1 cellular context compared by ENCODE assay signal in the genomic region with DNA sequence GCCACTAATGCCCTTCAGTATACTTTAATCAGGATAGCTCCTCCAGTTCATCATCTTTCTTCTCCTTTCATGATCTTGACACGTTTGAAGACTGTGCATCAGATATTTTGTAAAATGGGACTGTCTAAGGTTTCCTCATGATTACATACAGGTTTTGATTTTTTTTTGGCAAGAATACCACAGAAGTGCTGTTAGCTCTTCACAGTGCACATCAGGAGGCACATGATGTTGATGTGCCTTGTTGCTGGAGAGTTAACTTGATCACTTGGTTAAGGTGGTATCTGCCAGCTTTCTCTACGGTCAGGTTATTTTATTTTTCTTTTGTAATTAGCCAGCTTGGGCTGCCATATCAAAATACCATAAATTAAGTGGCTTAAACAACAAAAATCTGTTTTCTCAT.
TF ChIP-seq lines count a peak whose summit lies in the region.

No MANE protein-coding gene starts in this region.

TF ChIP-seq in HEK293T, 16 proteins besides CTCF, POLR2A, EP300 and RAD21:
- TF ChIP-seq L3MBTL2 (conservative IDR thresholded peaks at IDR 0.05): no peak
- TF ChIP-seq, protein P1, sequence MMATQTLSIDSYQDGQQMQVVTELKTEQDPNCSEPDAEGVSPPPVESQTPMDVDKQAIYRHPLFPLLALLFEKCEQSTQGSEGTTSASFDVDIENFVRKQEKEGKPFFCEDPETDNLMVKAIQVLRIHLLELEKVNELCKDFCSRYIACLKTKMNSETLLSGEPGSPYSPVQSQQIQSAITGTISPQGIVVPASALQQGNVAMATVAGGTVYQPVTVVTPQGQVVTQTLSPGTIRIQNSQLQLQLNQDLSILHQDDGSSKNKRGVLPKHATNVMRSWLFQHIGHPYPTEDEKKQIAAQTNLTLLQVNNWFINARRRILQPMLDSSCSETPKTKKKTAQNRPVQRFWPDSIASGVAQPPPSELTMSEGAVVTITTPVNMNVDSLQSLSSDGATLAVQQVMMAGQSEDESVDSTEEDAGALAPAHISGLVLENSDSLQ (IDR thresholded peaks at IDR 0.05): no peak
- TF ChIP-seq ZNF384 (IDR thresholded peaks at IDR 0.05): no peak
- no peak for TF ChIP-seq HDGF (IDR thresholded peaks at IDR 0.05; ENCODE audit: borderline replicate concordance)
- TF ChIP-seq BHLHE40 (IDR thresholded peaks at IDR 0.05; ENCODE audit: borderline replicate concordance): no peak
- TF ChIP-seq CTBP1 (IDR thresholded peaks at IDR 0.05; ENCODE audit: borderline replicate concordance): no peak
- no peak for TF ChIP-seq SP1 (IDR thresholded peaks at IDR 0.05)
- TF ChIP-seq SUZ12 (IDR thresholded peaks at IDR 0.05): no peak
- TF ChIP-seq NFRKB (IDR thresholded peaks at IDR 0.05): no peak
- TF ChIP-seq FOXK2 (IDR thresholded peaks at IDR 0.05): no peak
- no peak for TF ChIP-seq LEF1 (IDR thresholded peaks at IDR 0.05; ENCODE audit: borderline replicate concordance)
- TF ChIP-seq ARNT (IDR thresholded peaks at IDR 0.05): no peak
- no peak for TF ChIP-seq FOXA1 (IDR thresholded peaks at IDR 0.05)
- no peak for TF ChIP-seq FOXM1 (IDR thresholded peaks at IDR 0.05; ENCODE audit: borderline replicate concordance)
- no peak for TF ChIP-seq ELF4 (IDR thresholded peaks at IDR 0.05)
